In the genomic region with DNA sequence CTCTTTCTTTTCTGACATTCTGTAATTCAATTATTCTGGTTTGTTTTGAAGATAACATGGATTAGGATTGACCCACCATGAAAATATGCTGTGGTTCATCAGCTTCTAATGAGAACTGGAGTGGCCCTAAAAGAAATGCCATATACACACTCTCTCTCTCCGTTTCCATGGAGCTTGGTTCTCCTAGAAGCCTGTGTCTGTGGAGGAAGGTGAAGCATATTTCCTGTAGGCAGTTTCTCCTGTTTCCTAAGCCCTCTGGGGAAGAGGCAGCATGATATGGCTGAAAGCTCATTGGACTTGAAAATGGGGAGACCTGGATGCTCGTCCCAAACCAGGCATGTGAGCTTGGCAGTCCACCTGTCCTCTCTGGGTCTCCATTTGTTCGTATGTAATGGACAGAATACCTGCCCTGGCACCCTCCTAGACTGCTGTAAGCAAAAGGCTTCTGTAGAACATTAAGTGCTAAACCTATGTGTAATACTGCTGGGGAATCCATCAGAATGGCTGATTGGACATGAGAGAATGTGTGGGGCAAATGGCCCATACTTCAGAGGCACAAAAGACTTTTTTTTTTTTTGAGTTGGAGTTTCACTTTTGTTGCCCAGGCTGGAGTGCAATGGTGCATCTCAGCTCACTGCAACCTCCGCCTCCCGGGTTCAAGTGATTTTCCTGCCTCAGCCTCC, we compare ENCODE assay signal across 17 cellular contexts.
DNase-seq lines count a peak whose midpoint lies in the region; ATAC-seq and TF ChIP-seq lines count a peak whose summit lies in the region.
"Had no signal": no experiment of that assay in that cellular context is flagged by ENCODE, and none has a peak within 500 bp of the region (broad histone marks: within the 10 kb centered on the region; RNA-seq: fewer than 3 reads in every experiment).

No MANE protein-coding gene starts in this region.

- WGBS in IMR-90 (ENCODE audit: extremely low coverage in 2 of 2, insufficient read length in 1 of 2), 2 experiments, result 83% methylated on average over 1 of the region's 5 CpGs; no CpG with 5 or more reads in 1 of the 2 experiments

- dilution Hi-C loops in IMR-90 (cut with HindIII; ENCODE audit: low sequenced_read_pairs, unreplicated experiment), result no loop called here

- H4K8ac ChIP-seq in IMR-90 (ENCODE audit: low read depth in 2 of 2, low read length in 2 of 2), result peak overlapping the region; percentile 35 to 51; a peak in 2 of 4 replicates

- H3K14ac ChIP-seq in IMR-90 (replicated peaks; ENCODE audit: low read depth, low read length), result no peak overlapping the region; the same call in 1 of the 2 replicates

- POLR2A ChIA-PET in IMR-90 (lab: Charles Lee; ENCODE audit: unreplicated experiment), result no interaction called here

- peak overlapping the region; percentile 55 for H3K4ac ChIP-seq in IMR-90 (ENCODE audit: low read depth, low read length)

- 0 out of 4 replicates have a peak, but pooled peaks cover 0 to 4% of the 10 kb centered on the region in 2 experiments for H3K79me1 ChIP-seq in IMR-90 (ENCODE audit: low read depth in 1 of 2, low read length in 2 of 2)

- peak overlapping the region; percentile 57; the same call in 1 of the 2 replicates for H4K5ac ChIP-seq in IMR-90 (ENCODE audit: low read depth, low read length)

- intact Hi-C loops in IMR-90 (cut with micrococcal nuclease), result no loop called here

- peak overlapping the region; percentile 47; the same call in 1 of the 2 replicates for H2AK5ac ChIP-seq in IMR-90 (ENCODE audit: low read depth, low read length)

- H3K9me3 ChIP-seq in IMR-90 (ENCODE audit: control insufficient read depth, insufficient read depth, low read length), result 0 out of 2 replicates have a peak, but pooled peaks cover 3% of the 10 kb centered on the region

- H3K4me2 ChIP-seq in IMR-90 (ENCODE audit: low read depth, low read length), result no peak overlapping the region

- H2BK120ac ChIP-seq in IMR-90 (ENCODE audit: low read depth, low read length), result peak overlapping the region; percentile 92

- no peak overlapping the region for H3K56ac ChIP-seq in IMR-90 (ENCODE audit: extremely low read depth, insufficient read depth, low read length)

- peak; percentile 39 for DNase-seq in Ammon's horn (ENCODE audit: low spot score)
- no peak for DNase-seq in IMR-90
- peak in 5 of 61 donors; percentile 12 to 34 (median 20) for DNase-seq in caudate nucleus (lab: John Stamatoyannopoulos, UW)
- no peak for DNase-seq in HuH-7.5 (ENCODE audit: low spot score)
- DNase-seq in NCI-H1048 (lab: John Stamatoyannopoulos, UW), result no peak
- DNase-seq: GM23248; MG63; NCI-H1092 treated with DMSO at 0.1 percent for 48 hours; NCI-H2107; NCI-H345; NCI-H526; NK-92 treated with Interleukin-12 subunit alpha and Interleukin-12 subunit beta, amount 100 ng/mL, for 24 hours; RPMI8226; SW 1271 had no signal

- no peak for TF ChIP-seq RAD21 in IMR-90 (IDR thresholded peaks at IDR 0.05; ENCODE audit: low read length)

- no peak overlapping the region for H3K27ac ChIP-seq in IMR-90 (ENCODE audit: insufficient read depth, low read length)
- H3K27ac ChIP-seq in caudate nucleus (ENCODE audit: low read depth, low read length), result peak overlapping the region; percentile 46
- H3K27ac ChIP-seq: C4-2B, GM23248 had no signal

- H3K9me3 Mint-ChIP-seq in nephron, result peaks cover 8% of the 10 kb centered on the region

- H3K23ac ChIP-seq in IMR-90 (ENCODE audit: low read depth, low read length), result peak overlapping the region; percentile 58; the same call in 1 of the 2 replicates

- no peaks in the 10 kb centered on the region for H3K27me3 Mint-ChIP-seq in nephron (ENCODE audit: low read depth)

- peak overlapping the region; percentile 42 to 62 (median 44) for H3K27ac Mint-ChIP-seq in nephron

- peaks cover 19% of the 10 kb centered on the region for H3K9me1 ChIP-seq in IMR-90 (ENCODE audit: insufficient read depth, low read length)

- BruUV-seq in IMR-90 (replicated peaks; lab: Mats Ljungman, UMichigan), result no TSS peak

- H2AFZ ChIP-seq in IMR-90 (replicated peaks; ENCODE audit: low read length, poor library complexity), result peak overlapping the region; percentile 62
- H2AFZ ChIP-seq: GM23248 had no signal

- peak overlapping the region; percentile 64 for H4K91ac ChIP-seq in IMR-90 (ENCODE audit: insufficient read depth, low read depth, low read length)

- peaks cover 52% of the 10 kb centered on the region for H3K4me1 Mint-ChIP-seq in nephron

- ATAC-seq in IMR-90 (ENCODE audit: low read depth) (no peak), GM21515 (IDR thresholded peaks at IDR 0.05; ENCODE audit: unreplicated experiment) (no peak)

- H3K36me3 ChIP-seq in IMR-90 (ENCODE audit: control insufficient read depth, insufficient read depth, low read length), result no peaks in the 10 kb centered on the region
- H3K36me3 ChIP-seq: MG63 had no signal

- CTCF ChIA-PET in IMR-90 (lab: Yijun Ruan, JAX), result no interaction called here

- H2BK15ac ChIP-seq in IMR-90 (ENCODE audit: low read depth, low read length), result peak overlapping the region; percentile 89; the same call in 2 of the 3 replicates

- no peak overlapping the region for H3K9ac ChIP-seq in IMR-90 (ENCODE audit: low read depth, low read length)
- H3K9ac ChIP-seq: GM23248 had no signal

- no peak for TF ChIP-seq CTCF in IMR-90 (conservative IDR thresholded peaks at IDR 0.05; ENCODE audit: low read depth, low read length)
- no peak for TF ChIP-seq CTCF in nephron (IDR thresholded peaks at IDR 0.05; ENCODE audit: unreplicated experiment in 3 of 3)

- peak overlapping the region; percentile 42; the same call in 1 of the 2 replicates for H3K18ac ChIP-seq in IMR-90 (ENCODE audit: low read depth, low read length)

- H2BK5ac ChIP-seq in IMR-90 (ENCODE audit: low read depth, low read length, poor library complexity, severe bottlenecking), result peak overlapping the region; percentile 18

- no peaks in the 10 kb centered on the region for H4K20me1 ChIP-seq in IMR-90 (ENCODE audit: insufficient read depth, low read length)

- H2BK20ac ChIP-seq in IMR-90 (ENCODE audit: low read depth, low read length), result peak overlapping the region; percentile 83

- no peaks in the 10 kb centered on the region for H3K27me3 ChIP-seq in IMR-90 (ENCODE audit: control insufficient read depth, insufficient read depth, low read length)
- H3K27me3 ChIP-seq: MG63 had no signal

- in situ Hi-C loops in IMR-90 (cut with MboI; ENCODE audit: low sequenced_read_pairs), result no loop called here

- H3K4me1 ChIP-seq in IMR-90 (ENCODE audit: control insufficient read depth, insufficient read depth, low read length), result peaks cover 23% of the 10 kb centered on the region

- H2AK9ac ChIP-seq in IMR-90 (replicated peaks; ENCODE audit: low read depth, low read length, poor library complexity), result no peak overlapping the region

- no peak for TF ChIP-seq POLR2A in IMR-90 (IDR thresholded peaks at IDR 0.05; ENCODE audit: low read depth, low read length)

- no peak overlapping the region for H3K4me3 ChIP-seq in IMR-90 (ENCODE audit: insufficient read depth, low read depth, low read length)
- H3K4me3 ChIP-seq: GM23248, MG63 had no signal

- peaks cover 4% of the 10 kb centered on the region for H3K36me3 Mint-ChIP-seq in nephron (ENCODE audit: low read depth)

- no peak overlapping the region for H3K4me3 Mint-ChIP-seq in nephron

TF ChIP-seq in IMR-90, 13 proteins besides CTCF, POLR2A, EP300 and RAD21:
- TF ChIP-seq BHLHE40 (IDR thresholded peaks at IDR 0.05; ENCODE audit: low read depth, low read length), result no peak
- no peak for TF ChIP-seq SMC3 (IDR thresholded peaks at IDR 0.05; ENCODE audit: low read depth, low read length)
- no peak for TF ChIP-seq MAFK (IDR thresholded peaks at IDR 0.05; ENCODE audit: low read depth, low read length)
- no peak for TF ChIP-seq RFX5 (IDR thresholded peaks at IDR 0.05; ENCODE audit: low read depth, low read length)
- no peak for TF ChIP-seq CEBPB (IDR thresholded peaks at IDR 0.05; ENCODE audit: low read depth, low read length)
- no peak for TF ChIP-seq CHD1 (IDR thresholded peaks at IDR 0.05; ENCODE audit: low read depth, low read length)
- TF ChIP-seq, protein P1, sequence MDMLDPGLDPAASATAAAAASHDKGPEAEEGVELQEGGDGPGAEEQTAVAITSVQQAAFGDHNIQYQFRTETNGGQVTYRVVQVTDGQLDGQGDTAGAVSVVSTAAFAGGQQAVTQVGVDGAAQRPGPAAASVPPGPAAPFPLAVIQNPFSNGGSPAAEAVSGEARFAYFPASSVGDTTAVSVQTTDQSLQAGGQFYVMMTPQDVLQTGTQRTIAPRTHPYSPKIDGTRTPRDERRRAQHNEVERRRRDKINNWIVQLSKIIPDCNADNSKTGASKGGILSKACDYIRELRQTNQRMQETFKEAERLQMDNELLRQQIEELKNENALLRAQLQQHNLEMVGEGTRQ (IDR thresholded peaks at IDR 0.05; ENCODE audit: low read depth, low read length), result no peak
- TF ChIP-seq, protein P2, sequence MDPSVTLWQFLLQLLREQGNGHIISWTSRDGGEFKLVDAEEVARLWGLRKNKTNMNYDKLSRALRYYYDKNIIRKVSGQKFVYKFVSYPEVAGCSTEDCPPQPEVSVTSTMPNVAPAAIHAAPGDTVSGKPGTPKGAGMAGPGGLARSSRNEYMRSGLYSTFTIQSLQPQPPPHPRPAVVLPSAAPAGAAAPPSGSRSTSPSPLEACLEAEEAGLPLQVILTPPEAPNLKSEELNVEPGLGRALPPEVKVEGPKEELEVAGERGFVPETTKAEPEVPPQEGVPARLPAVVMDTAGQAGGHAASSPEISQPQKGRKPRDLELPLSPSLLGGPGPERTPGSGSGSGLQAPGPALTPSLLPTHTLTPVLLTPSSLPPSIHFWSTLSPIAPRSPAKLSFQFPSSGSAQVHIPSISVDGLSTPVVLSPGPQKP (IDR thresholded peaks at IDR 0.05; ENCODE audit: borderline replicate concordance, low read depth, low read length), result no peak
- TF ChIP-seq MXI1 (IDR thresholded peaks at IDR 0.05; ENCODE audit: borderline replicate concordance, low read depth, low read length), result no peak
- no peak for TF ChIP-seq MAZ (IDR thresholded peaks at IDR 0.05; ENCODE audit: borderline replicate concordance, low read depth, low read length)
- no peak for TF ChIP-seq FOS (IDR thresholded peaks at IDR 0.05; ENCODE audit: low read depth, low read length)
- TF ChIP-seq NFE2L2 (IDR thresholded peaks at IDR 0.05; ENCODE audit: low read depth, low read length), result no peak
- TF ChIP-seq RCOR1 (IDR thresholded peaks at IDR 0.05; ENCODE audit: insufficient replicate concordance, low read length), result no peak
